In genomic region chr13:98821372-98822237, GRCh38 we compare ENCODE assay signal across 9 cellular contexts.
DNase-seq lines count a peak whose midpoint lies in the region; ATAC-seq and TF ChIP-seq lines count a peak whose summit lies in the region.
"Had no signal": no experiment of that assay in that cellular context is flagged by ENCODE, and none has a peak within 500 bp of the region (broad histone marks: within the 10 kb centered on the region; RNA-seq: fewer than 3 reads in every experiment).

No MANE protein-coding gene starts in this region.

- 47% methylated on average over 9 of the region's 9 CpGs for WGBS in esophagus squamous epithelium, 2 donors

- TF ChIP-seq POLR2A in esophagus squamous epithelium (IDR thresholded peaks at IDR 0.05) (no peak), vagina (IDR thresholded peaks at IDR 0.05) (no peak)

- DNase-seq in LNCaP clone FGC (ENCODE audit: low read depth) (peak; percentile 3), esophagus squamous epithelium (lab: John Stamatoyannopoulos, UW) (no peak), lower lobe of right lung (no peak), vagina (ENCODE audit: extremely low spot score in 2 of 2) (no peak), NCI-H524 (lab: John Stamatoyannopoulos, UW) (no peak)
- DNase-seq in activated naive CD4-positive, alpha-beta T cell treated with anti-CD3 and anti-CD28 coated beads, Interleukin-2, amount 50 U/mL, for 16 hours, result no peak
- DNase-seq: activated CD8-positive, alpha-beta memory T cell treated with anti-CD3 and anti-CD28 coated beads, Interleukin-2, amount 50 U/mL, for 48 hours; NCI-H146 had no signal

- intact Hi-C loops in esophagus squamous epithelium (cut with DNase I), result no loop called here
- intact Hi-C loops in lower lobe of right lung (cut with DNase I), result no loop called here
- intact Hi-C loops in vagina (cut with DNase I), result no loop called here

- H3K9me3 ChIP-seq in esophagus squamous epithelium, result no peaks in the 10 kb centered on the region
- H3K9me3 ChIP-seq in lower lobe of right lung, result no peaks in the 10 kb centered on the region
- no peaks in the 10 kb centered on the region for H3K9me3 ChIP-seq in vagina

- TF ChIP-seq CTCF in LNCaP clone FGC (IDR thresholded peaks at IDR 0.05; ENCODE audit: control insufficient read depth, extremely low read depth, insufficient read depth) (no peak), esophagus squamous epithelium (IDR thresholded peaks at IDR 0.05) (no peak), lower lobe of right lung (IDR thresholded peaks at IDR 0.05) (no peak), vagina (IDR thresholded peaks at IDR 0.05) (no peak)

- no peaks in the 10 kb centered on the region for H3K27me3 ChIP-seq in esophagus squamous epithelium
- H3K27me3 ChIP-seq in lower lobe of right lung (ENCODE audit: low read depth), result no peaks in the 10 kb centered on the region
- no peaks in the 10 kb centered on the region for H3K27me3 ChIP-seq in vagina

- peaks cover 4 to 46% (median 30%) of the 10 kb centered on the region in 3 donors for H3K4me1 ChIP-seq in esophagus squamous epithelium
- H3K4me1 ChIP-seq in lower lobe of right lung, result peaks cover 30% of the 10 kb centered on the region
- H3K4me1 ChIP-seq in vagina, result peaks cover 27% of the 10 kb centered on the region

- H3K36me3 ChIP-seq in esophagus squamous epithelium (peaks cover 0 to 84% (median 7%) of the 10 kb centered on the region in 3 donors), lower lobe of right lung (peaks cover 80% of the 10 kb centered on the region), vagina (peaks cover 0 to 19% of the 10 kb centered on the region in 2 donors)

- H3K27ac ChIP-seq in esophagus squamous epithelium (peak overlapping the region in 3 of 4 donors; percentile 46 to 76 (median 59)), lower lobe of right lung (peak overlapping the region; percentile 49), vagina (peak overlapping the region; percentile 10)

- ATAC-seq in lower lobe of right lung, result peak in 1 of 2 donors; percentile 47
- ATAC-seq in HG03565 (IDR thresholded peaks at IDR 0.05; ENCODE audit: unreplicated experiment), result no peak

- no peak overlapping the region for H3K4me3 ChIP-seq in LNCaP clone FGC (ENCODE audit: low read depth, low read length)
- no peak overlapping the region for H3K4me3 ChIP-seq in esophagus squamous epithelium
- H3K4me3 ChIP-seq in lower lobe of right lung, result no peak overlapping the region
- no peak overlapping the region for H3K4me3 ChIP-seq in vagina
